11 cellular contexts compared by ENCODE assay signal in genomic region chr3:172042136-172042535, GRCh38. TPM values are rescaled to one million over a fixed set of nuclear protein-coding genes. Genes with fewer than 3 reads are reported as not detected.
DNase-seq lines count a peak whose midpoint lies in the region; ATAC-seq, FAIRE-seq and TF ChIP-seq lines count a peak whose summit lies in the region.
"Had no signal": no experiment of that assay in that cellular context is flagged by ENCODE, and none has a peak within 500 bp of the region (broad histone marks: within the 10 kb centered on the region; RNA-seq: fewer than 3 reads in every experiment).

No MANE protein-coding gene starts in this region.

- no peaks in the 10 kb centered on the region for H3K9me3 ChIP-seq in CD4-positive, CD25-positive, alpha-beta regulatory T cell (ENCODE audit: control insufficient read depth in 2 of 2, low read length in 2 of 2)
- H3K9me3 ChIP-seq in Panc1 (ENCODE audit: control insufficient read depth, insufficient read depth, low read depth, low read length) (no peaks in the 10 kb centered on the region), neutrophil (no peaks in the 10 kb centered on the region), small intestine (ENCODE audit: control insufficient read depth, low read depth) (no peaks in the 10 kb centered on the region)

- POLR2A ChIA-PET in Panc1 (lab: Charles Lee) = interaction anchor here (0.6 to 0.9 kb wide), 5 partner anchors 13 to 241 kb away, joined by 3 to 6 read pairs (median 3); no protein-coding TSS in a partner anchor

- no peaks in the 10 kb centered on the region for H3K27me3 ChIP-seq in CD4-positive, CD25-positive, alpha-beta regulatory T cell (ENCODE audit: control insufficient read depth, insufficient read depth, low read length)
- H3K27me3 ChIP-seq in Panc1 (ENCODE audit: control insufficient read depth, insufficient read depth, low read length) = no peaks in the 10 kb centered on the region
- H3K27me3 ChIP-seq in neutrophil = no peaks in the 10 kb centered on the region
- no peaks in the 10 kb centered on the region for H3K27me3 ChIP-seq in small intestine (ENCODE audit: control insufficient read depth in 2 of 2, insufficient read depth in 2 of 2, low read length in 2 of 2)

- H3K36me3 ChIP-seq in CD4-positive, CD25-positive, alpha-beta regulatory T cell (ENCODE audit: control insufficient read depth, insufficient read depth, low read length) = no peaks in the 10 kb centered on the region
- H3K36me3 ChIP-seq in Panc1 (ENCODE audit: control insufficient read depth, insufficient read depth, low read length) (peaks cover 12% of the 10 kb centered on the region), neutrophil (no peaks in the 10 kb centered on the region), small intestine (ENCODE audit: control insufficient read depth in 2 of 2, insufficient read depth in 2 of 2, low read length in 2 of 2) (no peaks in the 10 kb centered on the region)

- H3K27ac Mint-ChIP-seq in CD4-positive, CD25-positive, alpha-beta regulatory T cell = peak overlapping the region in 2 of 3 donors; percentile 32 to 65

- 65 to 86% (median 78%) methylated on average over 5 of the region's 5 CpGs for WGBS in small intestine, 3 donors

- in situ Hi-C loops in Panc1 (cut with HindIII; ENCODE audit: low pct_unique_long_range_greater_than_20kb, low sequenced_read_pairs) = no loop called here

- no peaks in the 10 kb centered on the region for H3K36me3 Mint-ChIP-seq in CD4-positive, CD25-positive, alpha-beta regulatory T cell

- intact Hi-C loops in Panc1 (cut with micrococcal nuclease; ENCODE audit: unreplicated experiment) = loop anchor here (5.0 kb wide), 1 partner anchor 95 kb away; no protein-coding TSS in a partner anchor

- CTCF ChIA-PET in Panc1 (lab: Charles Lee) = interaction anchor here (0.7 kb wide), 1 partner anchor 708 kb away, joined by 4 read pairs; the partner anchor contains the start of gene ECT2

- peaks cover 31 to 70% (median 52%) of the 10 kb centered on the region in 4 donors for H3K4me1 Mint-ChIP-seq in CD4-positive, CD25-positive, alpha-beta regulatory T cell

- no TSS peak for BruUV-seq in Panc1 (replicated peaks; lab: Mats Ljungman, UMichigan)

- H3K27ac ChIP-seq in CD4-positive, CD25-positive, alpha-beta regulatory T cell (ENCODE audit: insufficient read depth, low read length, poor library complexity, severe bottlenecking) = no peak overlapping the region
- H3K27ac ChIP-seq in Panc1 (ENCODE audit: low read length) (peak overlapping the region; percentile 97), epithelial cell of prostate (peak overlapping the region; percentile 84), neutrophil (peak overlapping the region; percentile 93), small intestine (ENCODE audit: low read depth in 1 of 2, low read length in 1 of 2) (peak overlapping the region in 1 of 2 donors; percentile 5)

- H3K27me3 Mint-ChIP-seq in CD4-positive, CD25-positive, alpha-beta regulatory T cell = no peaks in the 10 kb centered on the region

- H3K4me1 ChIP-seq in CD4-positive, CD25-positive, alpha-beta regulatory T cell (ENCODE audit: control insufficient read depth, insufficient read depth, low read length, poor library complexity, severe bottlenecking) = peaks cover 32% of the 10 kb centered on the region
- H3K4me1 ChIP-seq in Panc1 (ENCODE audit: control insufficient read depth, insufficient read depth, low read length) = peaks cover 48% of the 10 kb centered on the region
- peaks cover 59 to 67% of the 10 kb centered on the region in 2 experiments for H3K4me1 ChIP-seq in neutrophil (ENCODE audit: control insufficient read depth in 1 of 2, insufficient read depth in 1 of 2, low read depth in 1 of 2, low read length in 1 of 2)
- peaks cover 2 to 3% of the 10 kb centered on the region in 2 donors for H3K4me1 ChIP-seq in small intestine (ENCODE audit: control insufficient read depth in 2 of 2, insufficient read depth in 1 of 2, low read depth in 1 of 2, low read length in 1 of 2)

- no peaks in the 10 kb centered on the region for H3K9me3 Mint-ChIP-seq in CD4-positive, CD25-positive, alpha-beta regulatory T cell

- no peak for FAIRE-seq in small intestine (lab: Jason Lieb, UNC)
- FAIRE-seq: endometrium had no signal

- no peak for TF ChIP-seq CTCF in Panc1 (IDR thresholded peaks at IDR 0.05)
- TF ChIP-seq CTCF in neutrophil (IDR thresholded peaks at IDR 0.05) = no peak

- H3K4me3 Mint-ChIP-seq in CD4-positive, CD25-positive, alpha-beta regulatory T cell = peak overlapping the region; percentile 88 to 93 (median 90)

- DNase-seq in CD4-positive, CD25-positive, alpha-beta regulatory T cell = no peak
- DNase-seq in Panc1 (ENCODE audit: low read depth, low spot score) (no peak), epithelial cell of prostate (ENCODE audit: low read depth, low spot score) (no peak), small intestine (no peak), occipital lobe (lab: John Stamatoyannopoulos, UW) (no peak)
- DNase-seq: activated CD4-positive, CD25-positive, alpha-beta regulatory T cell treated with anti-CD3 and anti-CD28 coated beads, Interleukin-2, amount 50 U/mL, for 72 hours; NCI-H2081 treated with DMSO at 0.1 percent for 48 hours had no signal

- no peak for ATAC-seq in CD4-positive, CD25-positive, alpha-beta regulatory T cell (ENCODE audit: low read depth in 2 of 2)
- no peak for ATAC-seq in Panc1
- ATAC-seq in HG02970 (IDR thresholded peaks at IDR 0.05; ENCODE audit: low FRiP score, unreplicated experiment) = no peak
- no peak for ATAC-seq in GM19324 (IDR thresholded peaks at IDR 0.05; ENCODE audit: low FRiP score, unreplicated experiment)

- H3K4me3 ChIP-seq in CD4-positive, CD25-positive, alpha-beta regulatory T cell (ENCODE audit: low read depth, low read length) = no peak overlapping the region
- peak overlapping the region; percentile 90 to 91 for H3K4me3 ChIP-seq in Panc1 (ENCODE audit: low read depth in 2 of 2, low read length in 2 of 2)
- peak overlapping the region; percentile 95 to 98 for H3K4me3 ChIP-seq in neutrophil (ENCODE audit: low read depth in 1 of 2, low read length in 1 of 2)
- H3K4me3 ChIP-seq in small intestine (ENCODE audit: low read depth in 1 of 2, low read length in 2 of 2) = no peak overlapping the region

RNA-seq across cellular contexts. Expression of gene FNDC3B, which starts 2.8 kb away (rescaled TPM):
- total RNA-seq in CD4-positive, CD25-positive, alpha-beta regulatory T cell = 31.8 TPM
- polyA plus RNA-seq in CD4-positive, CD25-positive, alpha-beta regulatory T cell = 10 to 100 TPM in 2 of 4 donors, 1 to 10 TPM in 2; 6.8 to 17.1 (median 10.5) TPM
- total RNA-seq in Panc1 (2021; ENCODE audit: unreplicated experiment) (173 TPM), occipital lobe (19.3 TPM)
- 49.1 TPM for polyA plus RNA-seq in Panc1 (2012; ENCODE audit: insufficient read length)
- polyA plus RNA-seq in small intestine = 10 to 100 TPM in 1 of 3 donors, 1 to 10 TPM in 2; 6.0 to 10.7 (median 9.5) TPM

Comparison
In these comparisons a context has a peak if more than half of its experiments do, and no peak if none do; other contexts are left out.
1. H3K4me3 ChIP-seq: peak in Panc1 (2 of 2) and neutrophil (2 of 2); none in CD4-positive, CD25-positive, alpha-beta regulatory T cell (single experiment) and small intestine (0 of 2).